10 cellular contexts compared by ENCODE assay signal in genomic region chr1:231334079-231334666, GRCh38. TPM values are rescaled to one million over a fixed set of nuclear protein-coding genes. Genes with fewer than 3 reads are reported as not detected.
A peak's percentile ranks its signal among the peaks of the same experiment; 100 is the strongest.
DNase-seq lines count a peak whose midpoint lies in the region; ATAC-seq, FAIRE-seq and TF ChIP-seq lines count a peak whose summit lies in the region.
"Had no signal": no experiment of that assay in that cellular context is flagged by ENCODE, and none has a peak within 500 bp of the region (broad histone marks: within the 10 kb centered on the region; RNA-seq: fewer than 3 reads in every experiment).

No MANE protein-coding gene starts in this region.

- H3K4me1 Mint-ChIP-seq in activated CD4-positive, alpha-beta memory T cell treated with anti-CD3 and anti-CD28 coated beads for 36 hours (ENCODE audit: low read depth): peaks cover 54% of the 10 kb centered on the region

- no peaks in the 10 kb centered on the region for H3K9me3 ChIP-seq in A673 (ENCODE audit: low read depth, low read length, poor library complexity, severe bottlenecking)

- CTCF ChIA-PET in A673 (lab: Charles Lee): no interaction called here
- CTCF ChIA-PET in activated CD4-positive, alpha-beta memory T cell treated with anti-CD3 and anti-CD28 coated beads for 36 hours (lab: Charles Lee): interaction anchor here (0.6 to 2.4 kb wide), 6 partner anchors 11 to 274 kb away, joined by 3 to 7 read pairs (median 4); no protein-coding TSS in a partner anchor

- DNase-seq in A673 (ENCODE audit: low spot score): no peak
- DNase-seq in activated CD4-positive, alpha-beta memory T cell treated with anti-CD3 and anti-CD28 coated beads for 36 hours: no peak
- no peak for DNase-seq in kidney epithelial cell (ENCODE audit: low read depth)
- DNase-seq in HTR-8/SVneo (ENCODE audit: insufficient read length, low spot score): no peak
- DNase-seq in kidney tubule cell (ENCODE audit: low spot score): no peak
- no peak for DNase-seq in stimulated activated CD4-positive, alpha-beta T cell treated with anti-CD3 and anti-CD28 coated beads, Interleukin-12 subunit alpha, Interleukin-12 subunit beta, amount 100 ng/mL, for 4 hours
- DNase-seq in stimulated activated CD4-positive, alpha-beta T cell treated with anti-CD3 and anti-CD28 coated beads, Interleukin-2, amount 100 ng/mL, for 48 hours: no peak
- DNase-seq: NCI-H226 had no signal

- POLR2A ChIA-PET in A673 (lab: Charles Lee; ENCODE audit: low non-redundant PET): no interaction called here
- POLR2A ChIA-PET in activated CD4-positive, alpha-beta memory T cell treated with anti-CD3 and anti-CD28 coated beads for 36 hours (lab: Charles Lee): no interaction called here

- TF ChIP-seq CTCF in A673 (conservative IDR thresholded peaks at IDR 0.05; ENCODE audit: low read depth, low read length) (no peak), kidney epithelial cell (IDR thresholded peaks at IDR 0.05; ENCODE audit: insufficient read depth, low read length, poor library complexity, severe bottlenecking) (no peak)

- no peaks in the 10 kb centered on the region for H3K27me3 ChIP-seq in A673 (replicated peaks; ENCODE audit: insufficient read depth, low read depth, low read length, poor library complexity)
- no peaks in the 10 kb centered on the region for H3K27me3 ChIP-seq in kidney epithelial cell (ENCODE audit: control insufficient read depth, insufficient read depth, low read length)

- peaks cover 15% of the 10 kb centered on the region for H3K4me1 ChIP-seq in A673 (ENCODE audit: insufficient read depth, low read length, poor library complexity, severe bottlenecking)

- peaks cover 3% of the 10 kb centered on the region for H3K27me3 Mint-ChIP-seq in activated CD4-positive, alpha-beta memory T cell treated with anti-CD3 and anti-CD28 coated beads for 36 hours

- no peak overlapping the region for H3K27ac Mint-ChIP-seq in activated CD4-positive, alpha-beta memory T cell treated with anti-CD3 and anti-CD28 coated beads for 36 hours

- peak overlapping the region; percentile 21 for H3K4me3 Mint-ChIP-seq in activated CD4-positive, alpha-beta memory T cell treated with anti-CD3 and anti-CD28 coated beads for 36 hours

- H3K27ac ChIP-seq in A673 (ENCODE audit: low read depth, low read length, poor library complexity, severe bottlenecking): no peak overlapping the region
- H3K27ac ChIP-seq: epithelial cell of prostate had no signal

- H3K4me3 ChIP-seq in A673 (ENCODE audit: low read depth, low read length, poor library complexity, severe bottlenecking): peak overlapping the region; percentile 74
- H3K4me3 ChIP-seq in kidney epithelial cell (ENCODE audit: low read depth, low read length): peak overlapping the region; percentile 24

- intact Hi-C loops in A673 (cut with micrococcal nuclease; ENCODE audit: unreplicated experiment): no loop called here
- intact Hi-C loops in activated CD4-positive, alpha-beta memory T cell treated with anti-CD3 and anti-CD28 coated beads for 36 hours (cut with micrococcal nuclease): loop anchor here (2.0 kb wide), 1 partner anchor 89 kb away; the partner anchor contains the start of gene EGLN1

- ATAC-seq in GM21528 (IDR thresholded peaks at IDR 0.05; ENCODE audit: low FRiP score, unreplicated experiment): peak; percentile 24

- BruUV-seq in A673 (replicated peaks; lab: Mats Ljungman, UMichigan): no TSS peak

- no peak for FAIRE-seq in HTR-8/SVneo (lab: Jason Lieb, UNC)

- H3K36me3 ChIP-seq in A673 (ENCODE audit: insufficient read depth, low read length, poor library complexity, severe bottlenecking) (no peaks in the 10 kb centered on the region), kidney epithelial cell (ENCODE audit: control insufficient read depth, insufficient read depth, low read length) (no peaks in the 10 kb centered on the region)

- H3K36me3 Mint-ChIP-seq in activated CD4-positive, alpha-beta memory T cell treated with anti-CD3 and anti-CD28 coated beads for 36 hours: peaks cover 21% of the 10 kb centered on the region

- peaks cover 2% of the 10 kb centered on the region for H3K9me3 Mint-ChIP-seq in activated CD4-positive, alpha-beta memory T cell treated with anti-CD3 and anti-CD28 coated beads for 36 hours

RNA-seq across cellular contexts. Expression of gene EXOC8, which starts 3.5 kb away (rescaled TPM):
- total RNA-seq in A673 (2021) (13.0 and 13.8 TPM in 2 replicates), kidney epithelial cell (10.6 and 10.8 TPM in 2 replicates)
- total RNA-seq in activated CD4-positive, alpha-beta memory T cell treated with anti-CD3 and anti-CD28 coated beads for 36 hours: 10 to 100 TPM; 14.4 to 15.2 TPM

RNA-seq across cellular contexts. Expression of gene SPRTN, which starts 3.9 kb away (rescaled TPM):
- total RNA-seq in A673 (2021): 21.6 and 27.2 TPM in 2 replicates
- total RNA-seq in activated CD4-positive, alpha-beta memory T cell treated with anti-CD3 and anti-CD28 coated beads for 36 hours: 10 to 100 TPM in 1 of 2 experiments, 1 to 10 TPM in 1; 7.4 to 11.0 TPM
- 10.6 and 17.1 TPM in 2 replicates for total RNA-seq in kidney epithelial cell
